Comparison of ENCODE assay signal across 22 cellular contexts in genomic region chr1:241453732-241454131, GRCh38.
"Had no signal": no experiment of that assay in that cellular context is flagged by ENCODE, and none has a peak within 500 bp of the region (broad histone marks: within the 10 kb centered on the region; RNA-seq: fewer than 3 reads in every experiment).

No MANE protein-coding gene starts in this region.

- H3K27me3 ChIP-seq: colonic mucosa, dorsolateral prefrontal cortex, esophagus squamous epithelium, foreskin keratinocyte, gastrocnemius medialis, gastroesophageal sphincter, heart left ventricle, heart right ventricle had no signal

- H3K9me3 ChIP-seq: colonic mucosa, esophagus squamous epithelium, gastrocnemius medialis, gastroesophageal sphincter, heart left ventricle, heart right ventricle had no signal

- H3K4me1 ChIP-seq: colonic mucosa, esophagus squamous epithelium, foreskin keratinocyte, gastrocnemius medialis, gastroesophageal sphincter, heart left ventricle, heart right ventricle had no signal

- H3K36me3 ChIP-seq: colonic mucosa, esophagus squamous epithelium, gastrocnemius medialis, gastroesophageal sphincter, heart left ventricle, heart right ventricle had no signal

- H3K4me3 ChIP-seq: colonic mucosa, coronary artery, dorsolateral prefrontal cortex, esophagus squamous epithelium, gastrocnemius medialis, gastroesophageal sphincter, heart left ventricle, heart right ventricle had no signal

- DNase-seq: colonic mucosa; cortex of kidney; dermis blood vessel endothelial cell; dorsolateral prefrontal cortex; effector CD4-positive, alpha-beta T cell; effector CD8-positive, alpha-beta T cell; effector memory CD4-positive, alpha-beta T cell; effector memory CD8-positive, alpha-beta T cell; endodermal cell; erythroblast; esophagus squamous epithelium; foreskin fibroblast; foreskin keratinocyte; foreskin melanocyte; gastrocnemius medialis; glutamatergic neuron; head of caudate nucleus; heart left ventricle; heart right ventricle had no signal

- H3K27ac ChIP-seq: colonic mucosa, coronary artery, dorsolateral prefrontal cortex, epithelial cell of prostate, esophagus squamous epithelium, foreskin keratinocyte, gastrocnemius medialis, gastroesophageal sphincter, heart left ventricle, heart right ventricle had no signal
